Comparison of ENCODE assay signal across 8 cellular contexts in genomic region chr4:163495900-163496299, GRCh38. TPM values are rescaled to one million over a fixed set of nuclear protein-coding genes. Genes with fewer than 3 reads are reported as not detected.
DNase-seq lines count a peak whose midpoint lies in the region; ATAC-seq and TF ChIP-seq lines count a peak whose summit lies in the region.

No MANE protein-coding gene starts in this region.

- H3K9me3 ChIP-seq in SU-DHL-6 (ENCODE audit: insufficient read depth, low read length): no peaks in the 10 kb centered on the region

- peak overlapping the region; percentile 94 for H3K4me3 Mint-ChIP-seq in activated T-cell treated with anti-CD3 and anti-CD28 coated beads, Interleukin-2, amount 50 U/mL, for 4 hours

- TF ChIP-seq CTCF in SU-DHL-6 (IDR thresholded peaks at IDR 0.05; ENCODE audit: insufficient read depth, low read length, poor library complexity, severe bottlenecking): no peak

- peaks cover 64% of the 10 kb centered on the region for H3K79me2 ChIP-seq in SU-DHL-6 (ENCODE audit: insufficient read depth, low read length)

- peak overlapping the region; percentile 99 for H3K4me2 ChIP-seq in SU-DHL-6 (ENCODE audit: low read depth, low read length, poor library complexity, severe bottlenecking)

- peaks cover 13% of the 10 kb centered on the region for H3K36me3 Mint-ChIP-seq in activated T-cell treated with anti-CD3 and anti-CD28 coated beads, Interleukin-2, amount 50 U/mL, for 4 hours (ENCODE audit: insufficient read depth)

- H3K9ac ChIP-seq in SU-DHL-6 (ENCODE audit: low read length): peak overlapping the region; percentile 94

- H3K27ac ChIP-seq in SU-DHL-6 (ENCODE audit: low read depth, low read length): peak overlapping the region; percentile 81

- H3K9me3 Mint-ChIP-seq in activated T-cell treated with anti-CD3 and anti-CD28 coated beads, Interleukin-2, amount 50 U/mL, for 4 hours: no peaks in the 10 kb centered on the region

- no peak for ATAC-seq in activated T-cell treated with anti-CD3 and anti-CD28 coated beads, Interleukin-2, amount 50 U/mL, for 4 hours
- peak; percentile 32 for ATAC-seq in HG03097 (IDR thresholded peaks at IDR 0.05; ENCODE audit: low FRiP score, unreplicated experiment)
- no peak for ATAC-seq in HG02588 (IDR thresholded peaks at IDR 0.05; ENCODE audit: unreplicated experiment)

- peaks cover 36% of the 10 kb centered on the region for H3K4me1 Mint-ChIP-seq in activated T-cell treated with anti-CD3 and anti-CD28 coated beads, Interleukin-2, amount 50 U/mL, for 4 hours (ENCODE audit: low read depth)

- peaks cover 22% of the 10 kb centered on the region for H4K20me1 ChIP-seq in SU-DHL-6 (ENCODE audit: low read depth, low read length)

- peaks cover 6% of the 10 kb centered on the region; the same call in 1 of the 2 replicates for H3K36me3 ChIP-seq in SU-DHL-6 (ENCODE audit: low read length)

- H3K27me3 Mint-ChIP-seq in activated T-cell treated with anti-CD3 and anti-CD28 coated beads, Interleukin-2, amount 50 U/mL, for 4 hours (ENCODE audit: low read depth): no peaks in the 10 kb centered on the region

- H3K27me3 ChIP-seq in SU-DHL-6 (ENCODE audit: low read length): no peaks in the 10 kb centered on the region

- DNase-seq in activated T-cell treated with anti-CD3 and anti-CD28 coated beads, Interleukin-2, amount 50 U/mL, for 4 hours: no peak
- DNase-seq in activated T-cell treated with anti-CD3 and anti-CD28 coated beads, Interleukin-2, amount 50 U/mL, for 48 hours: no peak
- peak; percentile 10 for DNase-seq in glomerular visceral epithelial cell (ENCODE audit: extremely low spot score)
- no peak for DNase-seq in mucosa of gallbladder (ENCODE audit: low spot score)
- no peak for DNase-seq in NCI-H345 (lab: John Stamatoyannopoulos, UW)

- peak overlapping the region; percentile 93 for H3K4me3 ChIP-seq in SU-DHL-6 (ENCODE audit: insufficient read depth, low read length, poor library complexity, severe bottlenecking)

- no peak overlapping the region for H2AFZ ChIP-seq in SU-DHL-6 (ENCODE audit: low read depth, low read length, severe bottlenecking)

- peaks cover 36% of the 10 kb centered on the region for H3F3A ChIP-seq in SU-DHL-6 (ENCODE audit: insufficient read depth)

- H3K9me2 ChIP-seq in SU-DHL-6 (replicated peaks; ENCODE audit: insufficient read depth, low read length): no peaks in the 10 kb centered on the region

RNA-seq across cellular contexts. Expression of gene TMA16, which starts 1.4 kb away (rescaled TPM):
- total RNA-seq in activated T-cell treated with anti-CD3 and anti-CD28 coated beads, Interleukin-2, amount 50 U/mL, for 4 hours: 10 to 100 TPM; 66.1 to 76.3 (median 68.6) TPM
- 13.9 TPM for total RNA-seq in mucosa of gallbladder

RNA-seq across cellular contexts. Expression of gene TKTL2, which starts 22.3 kb away (rescaled TPM):
- not detected for total RNA-seq in activated T-cell treated with anti-CD3 and anti-CD28 coated beads, Interleukin-2, amount 50 U/mL, for 4 hours
- total RNA-seq in mucosa of gallbladder: not detected
